Comparison of ENCODE assay signal across 12 cellular contexts in the genomic region with DNA sequence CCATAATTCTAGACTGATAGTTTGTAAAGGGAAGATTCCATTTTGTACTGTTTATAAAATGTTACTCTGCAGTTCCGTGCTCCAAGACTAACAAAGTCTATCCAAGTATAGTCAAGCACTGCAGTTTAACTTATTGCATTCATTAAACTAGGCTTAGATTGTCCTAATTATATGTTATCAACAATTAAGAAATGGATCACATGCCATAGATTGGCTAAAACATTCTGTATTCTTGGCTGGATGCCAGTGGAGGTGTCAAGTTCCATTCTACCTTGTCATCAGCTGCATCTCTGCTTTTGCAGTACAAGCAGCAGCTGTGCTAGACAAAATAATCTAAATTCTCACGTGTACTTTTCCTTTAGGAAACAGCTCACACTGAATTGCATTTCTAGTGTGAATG.
A peak's percentile ranks its signal among the peaks of the same experiment; 100 is the strongest.
DNase-seq lines count a peak whose midpoint lies in the region; ATAC-seq and TF ChIP-seq lines count a peak whose summit lies in the region.
"Had no signal": no experiment of that assay in that cellular context is flagged by ENCODE, and none has a peak within 500 bp of the region (broad histone marks: within the 10 kb centered on the region; RNA-seq: fewer than 3 reads in every experiment).

No MANE protein-coding gene starts in this region.

- no peaks in the 10 kb centered on the region for H3K4me1 Mint-ChIP-seq in CD4-positive, alpha-beta T cell (ENCODE audit: low read depth)
- H3K4me1 Mint-ChIP-seq in CD14-positive monocyte = no peaks in the 10 kb centered on the region
- H3K4me1 Mint-ChIP-seq: naive thymus-derived CD4-positive, alpha-beta T cell had no signal

- H3K4me1 ChIP-seq in hepatocyte (ENCODE audit: insufficient read depth) = no peaks in the 10 kb centered on the region
- H3K4me1 ChIP-seq: suprapubic skin had no signal

- no peaks in the 10 kb centered on the region for H3K36me3 Mint-ChIP-seq in CD4-positive, alpha-beta T cell (ENCODE audit: low read depth)
- H3K36me3 Mint-ChIP-seq in CD14-positive monocyte = no peaks in the 10 kb centered on the region
- H3K36me3 Mint-ChIP-seq: brain; CD8-positive, alpha-beta T cell; naive thymus-derived CD4-positive, alpha-beta T cell had no signal

- no peaks in the 10 kb centered on the region for H3K79me2 ChIP-seq in hepatocyte

- H3K27ac ChIP-seq in hepatocyte = no peak overlapping the region
- no peak overlapping the region for H3K27ac ChIP-seq in CD4-positive, alpha-beta T cell (ENCODE audit: low read depth, low read length)
- H3K27ac ChIP-seq: suprapubic skin had no signal

- H4K20me1 ChIP-seq in hepatocyte (ENCODE audit: insufficient read depth, poor library complexity, severe bottlenecking) = no peaks in the 10 kb centered on the region

- CTCF ChIA-PET in CD4-positive, alpha-beta T cell (lab: Charles Lee) = no interaction called here

- ATAC-seq in HG03469 (IDR thresholded peaks at IDR 0.05; ENCODE audit: unreplicated experiment) = no peak
- no peak for ATAC-seq in CD4-positive, alpha-beta T cell (ENCODE audit: poor library complexity)
- ATAC-seq: CD8-positive, alpha-beta T cell; naive thymus-derived CD4-positive, alpha-beta T cell had no signal

- DNase-seq in Daoy (ENCODE audit: low read depth) (peak; percentile 24), NCI-H1436 (lab: John Stamatoyannopoulos, UW) (peak; percentile 88), RPMI7951 (ENCODE audit: low read depth) (peak; percentile 15), hepatocyte (ENCODE audit: low spot score) (peak; percentile 20), CD14-positive monocyte (ENCODE audit: low spot score) (no peak)
- DNase-seq in stimulated activated CD4-positive, alpha-beta T cell treated with anti-CD3 and anti-CD28 coated beads, Interleukin-2, amount 100 ng/mL, for 48 hours = no peak
- DNase-seq in CD4-positive, alpha-beta T cell = no peak
- DNase-seq: CD8-positive, alpha-beta T cell; naive thymus-derived CD4-positive, alpha-beta T cell had no signal

- no peak overlapping the region for H3K4me3 Mint-ChIP-seq in CD4-positive, alpha-beta T cell
- H3K4me3 Mint-ChIP-seq in CD14-positive monocyte = no peak overlapping the region
- H3K4me3 Mint-ChIP-seq: CD8-positive, alpha-beta T cell; naive thymus-derived CD4-positive, alpha-beta T cell had no signal

- no peaks in the 10 kb centered on the region for H3K9me3 Mint-ChIP-seq in CD4-positive, alpha-beta T cell
- H3K9me3 Mint-ChIP-seq in CD14-positive monocyte = no peaks in the 10 kb centered on the region
- H3K9me3 Mint-ChIP-seq: brain; CD8-positive, alpha-beta T cell had no signal

- no peak for TF ChIP-seq CTCF in hepatocyte (IDR thresholded peaks at IDR 0.05; ENCODE audit: poor library complexity)
- TF ChIP-seq CTCF in CD4-positive, alpha-beta T cell (IDR thresholded peaks at IDR 0.05) = no peak
- no peak for TF ChIP-seq CTCF in CD14-positive monocyte (IDR thresholded peaks at IDR 0.05)

- no peaks in the 10 kb centered on the region for H3K9me2 ChIP-seq in hepatocyte (replicated peaks; ENCODE audit: insufficient read depth)

- WGBS in hepatocyte (ENCODE audit: low lambda C conversion rate, missing lambda C conversion rate) = 58% methylated on average over 2 of the region's 2 CpGs

- no peaks in the 10 kb centered on the region for H3K27me3 ChIP-seq in hepatocyte
- no peaks in the 10 kb centered on the region for H3K27me3 ChIP-seq in CD4-positive, alpha-beta T cell (ENCODE audit: control insufficient read depth, insufficient read depth, low read length)
- H3K27me3 ChIP-seq: suprapubic skin had no signal

- no peaks in the 10 kb centered on the region for H3K27me3 Mint-ChIP-seq in CD4-positive, alpha-beta T cell
- peaks cover 0 to 3% (median 0%) of the 10 kb centered on the region in 3 donors for H3K27me3 Mint-ChIP-seq in CD14-positive monocyte (ENCODE audit: low read depth in 3 of 3)

- H3K4me3 ChIP-seq in hepatocyte = no peak overlapping the region
- H3K4me3 ChIP-seq: suprapubic skin had no signal

- no peaks in the 10 kb centered on the region for H3K9me3 ChIP-seq in hepatocyte (ENCODE audit: low read depth)
- H3K9me3 ChIP-seq in CD4-positive, alpha-beta T cell (ENCODE audit: control insufficient read depth, low read length) = no peaks in the 10 kb centered on the region
- H3K9me3 ChIP-seq: suprapubic skin had no signal

- no peak overlapping the region for H3K27ac Mint-ChIP-seq in CD4-positive, alpha-beta T cell
- H3K27ac Mint-ChIP-seq in CD14-positive monocyte = no peak overlapping the region
- H3K27ac Mint-ChIP-seq: CD8-positive, alpha-beta T cell; naive thymus-derived CD4-positive, alpha-beta T cell had no signal

- intact Hi-C loops in CD4-positive, alpha-beta T cell (cut with DNase I, micrococcal nuclease) = no loop called here
- intact Hi-C loops in CD14-positive monocyte (cut with micrococcal nuclease) = no loop called here

- H2AFZ ChIP-seq in hepatocyte = no peak overlapping the region

- POLR2A ChIA-PET in CD4-positive, alpha-beta T cell (lab: Charles Lee) = no interaction called here

- no peak overlapping the region for H3K4me2 ChIP-seq in hepatocyte

- H3K36me3 ChIP-seq in hepatocyte (replicated peaks; ENCODE audit: insufficient read depth, low read depth) = no peaks in the 10 kb centered on the region
- H3K36me3 ChIP-seq: suprapubic skin had no signal

Comparison
In these comparisons a context has a peak if more than half of its experiments do, and no peak if none do; other contexts are left out.
1. DNase-seq: peak in Daoy (single experiment), NCI-H1436 (single experiment), RPMI7951 (single experiment) and hepatocyte (single experiment); none in stimulated activated CD4-positive, alpha-beta T cell treated with anti-CD3 and anti-CD28 coated beads, Interleukin-2, amount 100 ng/mL, for 48 hours (0 of 2), CD4-positive, alpha-beta T cell (0 of 10) and CD14-positive monocyte (single experiment).